8 cellular contexts compared by ENCODE assay signal in the genomic region with DNA sequence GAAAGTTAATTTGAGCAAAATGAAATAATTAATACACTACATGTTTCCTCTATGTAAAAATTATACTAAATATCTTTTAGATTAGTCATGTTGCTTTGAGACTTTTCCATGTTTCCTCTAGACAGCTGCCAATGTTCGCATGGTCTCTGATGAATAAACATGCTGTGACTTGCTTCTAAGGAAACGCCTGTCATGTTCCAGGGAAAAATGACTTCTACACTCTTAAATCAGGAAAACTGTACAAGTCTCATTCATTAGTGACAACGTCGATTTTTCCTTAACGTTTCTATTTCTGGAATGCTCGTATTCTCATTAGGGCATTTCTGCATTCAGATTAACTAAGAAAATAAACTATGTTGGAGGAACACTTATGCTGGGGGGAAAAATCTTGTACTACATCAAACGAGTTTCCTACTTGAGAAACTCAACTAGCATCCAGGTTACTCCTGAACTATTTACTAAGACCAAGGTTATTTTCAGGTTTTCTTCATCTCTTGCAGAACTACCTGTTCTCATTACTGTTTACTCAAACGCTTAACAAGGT. TPM values are rescaled to one million over a fixed set of nuclear protein-coding genes. Genes with fewer than 3 reads are reported as not detected.
A peak's percentile ranks its signal among the peaks of the same experiment; 100 is the strongest.
DNase-seq lines count a peak whose midpoint lies in the region; TF ChIP-seq lines count a peak whose summit lies in the region.

No MANE protein-coding gene starts in this region.

- H3K4me3 ChIP-seq in NT2/D1 (ENCODE audit: insufficient read length, low read depth) = peak overlapping the region; percentile 70
- peak overlapping the region; percentile 37 to 80 (median 68) for H3K4me3 ChIP-seq in fibroblast of lung (replicated peaks in 1 of 4; ENCODE audit: control extremely low read depth in 1 of 4, insufficient read depth in 1 of 4, low read depth in 3 of 4, low read length in 4 of 4)
- no peak overlapping the region for H3K4me3 ChIP-seq in H7 (ENCODE audit: insufficient read depth, low read depth, low read length)

- H3K79me2 ChIP-seq in fibroblast of lung (ENCODE audit: control insufficient read depth, insufficient read depth, low read length) = peaks cover 9% of the 10 kb centered on the region

- H3K9ac ChIP-seq in NT2/D1 (ENCODE audit: insufficient read length, low read depth) = peak overlapping the region; percentile 69
- H3K9ac ChIP-seq in fibroblast of lung (ENCODE audit: insufficient read depth, low read length) = no peak overlapping the region

- DNase-seq in DMS53 (lab: John Stamatoyannopoulos, UW) (peak; percentile 59), NT2/D1 (ENCODE audit: low read depth, low spot score) (no peak), fibroblast of lung (ENCODE audit: low read depth in 2 of 2) (peak; percentile 26 to 56), pulmonary artery endothelial cell (ENCODE audit: low read depth, low spot score) (peak; percentile 84), NCI-H2107 treated with DMSO at 0.1 percent for 48 hours (lab: John Stamatoyannopoulos, UW; ENCODE audit: unreplicated experiment) (no peak), occipital lobe (lab: John Stamatoyannopoulos, UW) (no peak), NCI-H510A (lab: John Stamatoyannopoulos, UW) (no peak), H7 (no peak)

- H3K4me1 ChIP-seq in NT2/D1 (ENCODE audit: insufficient read depth, insufficient read length) (no peaks in the 10 kb centered on the region), fibroblast of lung (ENCODE audit: control insufficient read depth, extremely low read depth, insufficient read depth, low read length) (peaks cover 9% of the 10 kb centered on the region)

- TF ChIP-seq CTCF in fibroblast of lung (conservative IDR thresholded peaks at IDR 0.05 in 1 of 2, IDR thresholded peaks at IDR 0.05 in 1 of 2; ENCODE audit: low read depth in 1 of 2, low read length in 2 of 2) = no peak

- H4K20me1 ChIP-seq in fibroblast of lung (ENCODE audit: control insufficient read depth, extremely low read depth, insufficient read depth, low read length) = no peaks in the 10 kb centered on the region

- no peak overlapping the region for H2AFZ ChIP-seq in fibroblast of lung (ENCODE audit: low read length)

- peak overlapping the region; percentile 60 for H3K27ac ChIP-seq in fibroblast of lung (ENCODE audit: insufficient read depth, low read length)

- peak overlapping the region; percentile 98 for H3K4me2 ChIP-seq in fibroblast of lung (ENCODE audit: extremely low read depth, insufficient read depth, low read length)

- no peaks in the 10 kb centered on the region for H3K36me3 ChIP-seq in NT2/D1 (ENCODE audit: insufficient read depth, insufficient read length, low read length)
- H3K36me3 ChIP-seq in fibroblast of lung (ENCODE audit: control insufficient read depth, insufficient read depth, low read length) = no peaks in the 10 kb centered on the region
- no peaks in the 10 kb centered on the region for H3K36me3 ChIP-seq in H7 (replicated peaks; ENCODE audit: control insufficient read depth, insufficient read depth, low read length)

- peaks cover 28% of the 10 kb centered on the region for H3K27me3 ChIP-seq in NT2/D1 (ENCODE audit: insufficient read depth, insufficient read length)
- no peaks in the 10 kb centered on the region for H3K27me3 ChIP-seq in fibroblast of lung (ENCODE audit: control insufficient read depth, insufficient read depth, low read length)
- H3K27me3 ChIP-seq in H7 (ENCODE audit: control insufficient read depth, insufficient read depth, low read length) = peaks cover 18% of the 10 kb centered on the region

- no peaks in the 10 kb centered on the region for H3K9me3 ChIP-seq in NT2/D1 (ENCODE audit: insufficient read depth, low read length)
- no peaks in the 10 kb centered on the region for H3K9me3 ChIP-seq in fibroblast of lung (ENCODE audit: control insufficient read depth, insufficient read depth, low read depth, low read length)

RNA-seq across cellular contexts. Expression of gene COBLL1, which starts 1.6 kb away (rescaled TPM):
- 5.1 and 10.1 TPM in 2 replicates for total RNA-seq in fibroblast of lung
- 3.7 and 11.9 TPM in 2 replicates for polyA plus RNA-seq in fibroblast of lung
- polyA plus RNA-seq in fibroblast of lung (2012) = 3.3 and 12.6 TPM in 2 replicates
- polyA minus RNA-seq in fibroblast of lung (ENCODE audit: low replicate concordance) = 0.93 and 10.9 TPM in 2 replicates
- 4.4 and 6.8 TPM in 2 replicates for total RNA-seq in pulmonary artery endothelial cell
- total RNA-seq in occipital lobe = 10.8 TPM
- 2.6 and 3.5 TPM in 2 replicates for total RNA-seq in H7 (2014; rRNA removed; shearing (Covaris generic))

Comparison
In these comparisons a context has a peak if more than half of its experiments do, and no peak if none do; other contexts are left out.
1. DNase-seq: peak in DMS53 (single experiment), fibroblast of lung (2 of 2) and pulmonary artery endothelial cell (single experiment); none in NT2/D1 (single experiment), NCI-H2107 treated with DMSO at 0.1 percent for 48 hours (single experiment), occipital lobe (single experiment), NCI-H510A (single experiment) and H7 (single experiment).